9 cellular contexts compared by ENCODE assay signal in the genomic region with DNA sequence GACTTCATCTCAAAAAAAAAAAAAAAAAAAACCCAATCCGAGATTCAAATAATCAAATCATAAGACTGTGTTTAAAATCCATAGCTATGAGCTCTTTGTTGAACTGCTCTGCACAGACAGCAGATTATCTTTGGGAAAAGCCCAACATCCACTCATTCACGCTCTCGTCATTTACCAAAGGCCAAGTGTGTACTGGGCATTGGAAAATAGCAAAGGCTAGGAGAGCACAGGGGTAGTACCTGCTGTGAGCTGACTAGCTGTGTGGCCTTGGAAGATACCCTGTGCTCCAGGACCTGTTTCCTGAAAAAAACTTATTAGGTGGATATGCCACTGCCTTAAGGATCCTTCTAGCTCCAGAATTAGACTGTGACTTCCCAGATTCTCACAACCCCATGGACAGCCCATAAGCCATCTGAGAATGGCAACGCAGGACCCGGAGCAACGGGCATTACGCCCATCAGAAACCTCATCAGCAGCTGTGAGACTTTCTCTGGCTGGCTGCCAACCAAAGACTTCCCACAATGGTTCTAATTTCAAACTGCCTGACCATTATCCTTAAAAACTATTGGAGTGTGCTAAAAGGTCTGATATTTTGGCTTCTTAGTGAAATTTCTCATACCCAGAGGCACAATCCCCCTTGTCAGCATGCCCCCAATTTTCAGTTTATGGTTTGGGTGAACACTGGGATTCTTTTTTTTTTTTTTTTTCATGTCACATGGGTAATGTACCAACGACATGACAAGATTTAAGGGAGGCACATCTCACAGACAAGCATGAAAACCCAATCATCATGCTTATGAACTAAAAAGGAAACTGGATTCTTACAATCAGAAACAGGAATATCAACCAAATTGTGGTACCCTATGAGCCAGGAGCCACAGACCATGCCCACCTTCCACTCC. TPM values are rescaled to one million over a fixed set of nuclear protein-coding genes. Genes with fewer than 3 reads are reported as not detected.
DNase-seq lines count a peak whose midpoint lies in the region; ATAC-seq and TF ChIP-seq lines count a peak whose summit lies in the region.
"Had no signal": no experiment of that assay in that cellular context is flagged by ENCODE, and none has a peak within 500 bp of the region (broad histone marks: within the 10 kb centered on the region; RNA-seq: fewer than 3 reads in every experiment).

No MANE protein-coding gene starts in this region.

- peaks cover 16% of the 10 kb centered on the region in 2 donors for H3K4me1 ChIP-seq in thyroid gland

- H3K9me3 ChIP-seq in thyroid gland = no peaks in the 10 kb centered on the region

- TF ChIP-seq CTCF in thyroid gland (IDR thresholded peaks at IDR 0.05) = no peak

- no peaks in the 10 kb centered on the region for H3K27me3 ChIP-seq in thyroid gland

- intact Hi-C loops in thyroid gland (cut with DNase I) = no loop called here

- WGBS in thyroid gland, 2 donors = 22 to 27% methylated on average over 8 of the region's 8 CpGs

- no peak for TF ChIP-seq POLR2A in thyroid gland (IDR thresholded peaks at IDR 0.05)

- DNase-seq in AG08396 (ENCODE audit: low spot score) (peak; percentile 43), LHCN-M2 (ENCODE audit: low read depth) (peak; percentile 93), amniotic epithelial cell (ENCODE audit: low read depth) (peak; percentile 19), kidney tubule cell (ENCODE audit: low spot score) (peak; percentile 36), thyroid gland (peak; percentile 77), NCI-H2081 treated with DMSO at 0.1 percent for 48 hours (lab: John Stamatoyannopoulos, UW) (no peak)

- H3K36me3 ChIP-seq in thyroid gland = no peaks in the 10 kb centered on the region

- no peak overlapping the region for H3K4me3 ChIP-seq in thyroid gland (replicated peaks in 1 of 3)

- peak overlapping the region in 2 of 3 donors; percentile 21 to 30 for H3K27ac ChIP-seq in thyroid gland
- H3K27ac ChIP-seq: VCaP had no signal

- ATAC-seq in GM21390 (IDR thresholded peaks at IDR 0.05; ENCODE audit: unreplicated experiment) (no peak), HG02884 (IDR thresholded peaks at IDR 0.05; ENCODE audit: unreplicated experiment) (no peak)

RNA-seq across cellular contexts. Expression of gene SERINC5, which starts 16.8 kb away (rescaled TPM):
- total RNA-seq in LHCN-M2 (2014; rRNA removed) (6.7 and 15.6 TPM in 2 replicates), thyroid gland (10 to 100 TPM; 22.6 to 26.9 (median 24.8) TPM)
- 4.7 TPM for polyA plus RNA-seq in LHCN-M2 (2012)
